ENCODE assay signal across 1 cellular context in genomic region chr17:47650525-47651522, GRCh38.
TF ChIP-seq lines count a peak whose summit lies in the region.

No MANE protein-coding gene starts in this region.

TF ChIP-seq in HCT116, 20 proteins besides CTCF, POLR2A, EP300 and RAD21 (continued from another document):
- no peak for TF ChIP-seq ZBTB33 (IDR thresholded peaks at IDR 0.05; ENCODE audit: extremely low read depth, insufficient replicate concordance, low read length)
- TF ChIP-seq EGR1 (IDR thresholded peaks at IDR 0.05; ENCODE audit: low read depth), result peak; percentile 46; the same call in 1 of the 2 replicates
- TF ChIP-seq ZFX (IDR thresholded peaks at IDR 0.05), result peak; percentile 93
- no peak for TF ChIP-seq CEBPB (IDR thresholded peaks at IDR 0.05; ENCODE audit: low read depth)
